In genomic region chr20:52190437-52191131, GRCh38 we compare ENCODE assay signal across 8 cellular contexts. TPM values are rescaled to one million over a fixed set of nuclear protein-coding genes. Genes with fewer than 3 reads are reported as not detected.
DNase-seq lines count a peak whose midpoint lies in the region; ATAC-seq and TF ChIP-seq lines count a peak whose summit lies in the region.

No MANE protein-coding gene starts in this region.

- DNase-seq in NCI-H1694 (lab: John Stamatoyannopoulos, UW): peak; percentile 17
- DNase-seq in NCI-H1694 treated with DMSO at 0.1 percent for 48 hours (lab: John Stamatoyannopoulos, UW): no peak
- DNase-seq in HFFc6: peak; percentile 18
- peak; percentile 43 for DNase-seq in NCI-H2196 (lab: John Stamatoyannopoulos, UW; ENCODE audit: unreplicated experiment)
- DNase-seq in activated T-cell treated with anti-CD3 and anti-CD28 coated beads for 1 hour (ENCODE audit: low read depth): peak; percentile 4
- no peak for DNase-seq in natural killer cell
- peak in 1 of 2 donors; percentile 24 for DNase-seq in tibial artery

- intact Hi-C loops in natural killer cell (cut with micrococcal nuclease): no loop called here
- intact Hi-C loops in tibial artery (cut with DNase I; ENCODE audit: low total_unique reads): no loop called here

- peak overlapping the region; percentile 68 for H3K27ac Mint-ChIP-seq in HFFc6
- peak overlapping the region; percentile 74 to 90 for H3K27ac Mint-ChIP-seq in natural killer cell

- ATAC-seq in esophagus mucosa (peak; percentile 59), natural killer cell (no peak)

- H3K4me3 ChIP-seq in tibial artery: peak overlapping the region; percentile 79 to 93

- H3K4me3 Mint-ChIP-seq in HFFc6 (peak overlapping the region; percentile 94), natural killer cell (peak overlapping the region; percentile 94)

- H3K27me3 ChIP-seq in tibial artery: no peaks in the 10 kb centered on the region

- H3K36me3 Mint-ChIP-seq in HFFc6 (ENCODE audit: low read depth) (no peaks in the 10 kb centered on the region), natural killer cell (no peaks in the 10 kb centered on the region)

- TF ChIP-seq CTCF in HFFc6 (IDR thresholded peaks at IDR 0.05) (no peak), natural killer cell (IDR thresholded peaks at IDR 0.05) (no peak), tibial artery (IDR thresholded peaks at IDR 0.05) (no peak)

- peak overlapping the region; percentile 81 to 89 for H3K27ac ChIP-seq in tibial artery

- H3K9me3 Mint-ChIP-seq in HFFc6 (no peaks in the 10 kb centered on the region), natural killer cell (no peaks in the 10 kb centered on the region)

- peaks cover 0 to 15% (median 12%) of the 10 kb centered on the region in 3 donors for H3K36me3 ChIP-seq in tibial artery

- H3K27me3 Mint-ChIP-seq in HFFc6 (ENCODE audit: insufficient read depth) (peaks cover 2% of the 10 kb centered on the region; the same call in 1 of the 2 replicates), natural killer cell (ENCODE audit: low read depth in 2 of 2) (no peaks in the 10 kb centered on the region)

- H3K4me1 Mint-ChIP-seq in HFFc6 (ENCODE audit: low read depth): peaks cover 18% of the 10 kb centered on the region
- peaks cover 16 to 21% of the 10 kb centered on the region in 2 donors for H3K4me1 Mint-ChIP-seq in natural killer cell

- peaks cover 0 to 16% (median 10%) of the 10 kb centered on the region in 4 donors for H3K4me1 ChIP-seq in tibial artery

- no peaks in the 10 kb centered on the region for H3K9me3 ChIP-seq in tibial artery

RNA-seq across cellular contexts. Expression of gene ZFP64, which starts 1.0 kb away (rescaled TPM):
- total RNA-seq in HFFc6 (2021; fragmentation: NEBNext Ultra II Directional; extraction: Animal tissue kit (Norgen Biotek cat#: 25700)): 10 to 100 TPM; 23.0 to 24.3 (median 23.8) TPM
- 12.9 TPM for total RNA-seq in esophagus mucosa
- 10 to 100 TPM; 11.7 to 14.8 (median 13.9) TPM for total RNA-seq in natural killer cell

Comparison
In these comparisons a context has a peak if more than half of its experiments do, and no peak if none do; other contexts are left out.
1. DNase-seq: peak in NCI-H1694 (single experiment), HFFc6 (single experiment), NCI-H2196 (single experiment) and activated T-cell treated with anti-CD3 and anti-CD28 coated beads for 1 hour (single experiment); none in NCI-H1694 treated with DMSO at 0.1 percent for 48 hours (single experiment) and natural killer cell (single experiment).